ENCODE assay signal across 9 cellular contexts in the genomic region with DNA sequence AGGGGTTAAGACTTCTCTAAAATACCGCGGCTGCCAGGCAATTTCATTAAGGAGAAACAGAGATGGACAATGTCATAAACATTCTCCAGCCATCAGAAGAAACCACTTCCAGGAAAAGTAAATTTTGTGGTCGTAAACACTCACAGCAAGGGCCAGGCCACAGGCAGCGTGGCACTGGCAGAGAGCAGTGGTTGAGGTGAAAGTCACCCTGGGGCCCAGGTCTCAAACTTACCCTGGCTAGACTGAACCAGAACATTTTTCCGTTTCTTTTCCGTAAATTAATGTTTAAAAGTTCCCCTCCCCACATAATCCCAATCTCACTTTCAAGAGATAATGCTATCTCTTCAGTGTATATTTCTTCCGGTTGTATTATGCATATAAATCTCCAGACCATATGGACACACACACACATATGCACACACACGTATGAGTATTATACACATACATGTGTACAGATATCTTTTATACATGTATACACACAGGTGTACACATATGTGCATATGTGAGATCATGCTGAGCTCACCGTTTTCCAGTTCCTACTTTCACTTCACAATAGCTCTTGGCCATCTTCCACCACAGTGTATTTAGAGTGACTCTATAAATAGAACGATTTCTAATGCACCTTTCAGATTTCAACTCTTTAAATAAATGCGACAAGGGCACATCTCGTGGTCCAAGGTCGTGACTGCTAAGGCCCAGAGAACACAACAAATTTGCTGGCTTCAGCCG.
DNase-seq lines count a peak whose midpoint lies in the region; ATAC-seq and TF ChIP-seq lines count a peak whose summit lies in the region.
"Had no signal": no experiment of that assay in that cellular context is flagged by ENCODE, and none has a peak within 500 bp of the region (broad histone marks: within the 10 kb centered on the region; RNA-seq: fewer than 3 reads in every experiment).

No MANE protein-coding gene starts in this region.

- H3K4me3 Mint-ChIP-seq in activated CD8-positive, alpha-beta T cell treated with anti-CD3 and anti-CD28 coated beads for 36 hours = no peak overlapping the region
- no peak overlapping the region for H3K4me3 Mint-ChIP-seq in natural killer cell treated with Interleukin-12 subunit alpha and Interleukin-12 subunit beta and Interleukin-15 and Interleukin-18, amount 100 ng/mL, for 72 hours

- H3K36me3 Mint-ChIP-seq in activated CD8-positive, alpha-beta T cell treated with anti-CD3 and anti-CD28 coated beads for 36 hours (ENCODE audit: low read depth) = no peaks in the 10 kb centered on the region
- no peaks in the 10 kb centered on the region for H3K36me3 Mint-ChIP-seq in natural killer cell treated with Interleukin-12 subunit alpha and Interleukin-12 subunit beta and Interleukin-15 and Interleukin-18, amount 100 ng/mL, for 72 hours

- ATAC-seq in HG03060 (IDR thresholded peaks at IDR 0.05; ENCODE audit: low read depth, unreplicated experiment) = peak; percentile 71
- ATAC-seq in activated CD8-positive, alpha-beta T cell treated with anti-CD3 and anti-CD28 coated beads for 36 hours = no peak
- ATAC-seq in natural killer cell treated with Interleukin-12 subunit alpha and Interleukin-12 subunit beta and Interleukin-15 and Interleukin-18, amount 100 ng/mL, for 72 hours = no peak

- DNase-seq in activated effector memory CD4-positive, alpha-beta T cell treated with anti-CD3 and anti-CD28 coated beads, Interleukin-2, amount 50 U/mL, for 16 hours = peak; percentile 60
- DNase-seq in activated effector memory CD4-positive, alpha-beta T cell treated with Interleukin-2 at 50 U/mL for 16 hours = no peak
- peak; percentile 45 for DNase-seq in activated CD8-positive, alpha-beta T cell treated with anti-CD3 and anti-CD28 coated beads for 36 hours
- DNase-seq in glomerular visceral epithelial cell (ENCODE audit: extremely low spot score) (no peak), globus pallidus (ENCODE audit: low spot score) (no peak), NCI-H187 treated with DMSO at 0.1 percent for 48 hours (lab: John Stamatoyannopoulos, UW) (no peak)
- no peak for DNase-seq in natural killer cell treated with Interleukin-12 subunit alpha and Interleukin-12 subunit beta and Interleukin-15 and Interleukin-18, amount 100 ng/mL, for 72 hours (ENCODE audit: low spot score)
- DNase-seq: NCI-H1694 treated with DMSO at 0.1 percent for 48 hours had no signal

- CTCF ChIA-PET in activated CD8-positive, alpha-beta T cell treated with anti-CD3 and anti-CD28 coated beads for 36 hours (lab: Charles Lee) = interaction anchor here (1.0 to 2.0 kb wide), 3 partner anchors 217 to 309 kb away, joined by 3 to 6 read pairs (median 4); no protein-coding TSS in a partner anchor

- H3K27ac Mint-ChIP-seq in activated CD8-positive, alpha-beta T cell treated with anti-CD3 and anti-CD28 coated beads for 36 hours = peak overlapping the region; percentile 26
- H3K27ac Mint-ChIP-seq in natural killer cell treated with Interleukin-12 subunit alpha and Interleukin-12 subunit beta and Interleukin-15 and Interleukin-18, amount 100 ng/mL, for 72 hours = no peak overlapping the region

- H3K9me3 Mint-ChIP-seq in activated CD8-positive, alpha-beta T cell treated with anti-CD3 and anti-CD28 coated beads for 36 hours = no peaks in the 10 kb centered on the region
- H3K9me3 Mint-ChIP-seq in natural killer cell treated with Interleukin-12 subunit alpha and Interleukin-12 subunit beta and Interleukin-15 and Interleukin-18, amount 100 ng/mL, for 72 hours = no peaks in the 10 kb centered on the region

- POLR2A ChIA-PET in activated CD8-positive, alpha-beta T cell treated with anti-CD3 and anti-CD28 coated beads for 36 hours (lab: Charles Lee) = no interaction called here

- H3K4me1 Mint-ChIP-seq in activated CD8-positive, alpha-beta T cell treated with anti-CD3 and anti-CD28 coated beads for 36 hours (ENCODE audit: low read depth) = peaks cover 25% of the 10 kb centered on the region
- H3K4me1 Mint-ChIP-seq in natural killer cell treated with Interleukin-12 subunit alpha and Interleukin-12 subunit beta and Interleukin-15 and Interleukin-18, amount 100 ng/mL, for 72 hours (ENCODE audit: low read depth in 2 of 2) = peaks cover 10 to 14% of the 10 kb centered on the region in 2 donors

- intact Hi-C loops in activated CD8-positive, alpha-beta T cell treated with anti-CD3 and anti-CD28 coated beads for 36 hours (cut with micrococcal nuclease) = loop anchor here (10.0 kb wide), 1 partner anchor 87 kb away; the partner anchor contains the start of gene MALT1

- H3K27me3 Mint-ChIP-seq in activated CD8-positive, alpha-beta T cell treated with anti-CD3 and anti-CD28 coated beads for 36 hours = peaks cover 18% of the 10 kb centered on the region
- H3K27me3 Mint-ChIP-seq in natural killer cell treated with Interleukin-12 subunit alpha and Interleukin-12 subunit beta and Interleukin-15 and Interleukin-18, amount 100 ng/mL, for 72 hours = peaks cover 22 to 27% of the 10 kb centered on the region in 2 donors

- TF ChIP-seq CTCF in activated CD8-positive, alpha-beta T cell treated with anti-CD3 and anti-CD28 coated beads for 36 hours (IDR thresholded peaks at IDR 0.05) = no peak

Comparison
In these comparisons a context has a peak if more than half of its experiments do, and no peak if none do; other contexts are left out.
1. DNase-seq: peak in activated effector memory CD4-positive, alpha-beta T cell treated with anti-CD3 and anti-CD28 coated beads, Interleukin-2, amount 50 U/mL, for 16 hours (single experiment) and activated CD8-positive, alpha-beta T cell treated with anti-CD3 and anti-CD28 coated beads for 36 hours (single experiment); none in activated effector memory CD4-positive, alpha-beta T cell treated with Interleukin-2 at 50 U/mL for 16 hours (single experiment), glomerular visceral epithelial cell (single experiment), globus pallidus (single experiment), NCI-H187 treated with DMSO at 0.1 percent for 48 hours (single experiment) and natural killer cell treated with Interleukin-12 subunit alpha and Interleukin-12 subunit beta and Interleukin-15 and Interleukin-18, amount 100 ng/mL, for 72 hours (single experiment).